Comparison of ENCODE assay signal across 27 cellular contexts in genomic region chr5:67104859-67105258, GRCh38.
"Had no signal": no experiment of that assay in that cellular context is flagged by ENCODE, and none has a peak within 500 bp of the region (broad histone marks: within the 10 kb centered on the region; RNA-seq: fewer than 3 reads in every experiment).

No MANE protein-coding gene starts in this region.

- H3K4me2 ChIP-seq: hepatocyte had no signal

- H3K36me3 ChIP-seq: ovary had no signal

- H2AFZ ChIP-seq: hepatocyte had no signal

- H3K27ac Mint-ChIP-seq: dendritic cell treated with granulocyte-macrophage colony-stimulating factor and Interleukin-4, amounts not matched to agents 40 ng/mL and 50 ng/mL, for 4 days; natural killer cell; stimulated activated memory B cell treated with anti-CD40 and anti-IgM and Interleukin-4, amounts not matched to agents 10 μg/mL and 1 μg/mL and 100 μg/mL, for 72 hours; type B pancreatic cell had no signal

- H3K9me3 Mint-ChIP-seq: dendritic cell treated with granulocyte-macrophage colony-stimulating factor and Interleukin-4, amounts not matched to agents 40 ng/mL and 50 ng/mL, for 4 days; natural killer cell; stimulated activated memory B cell treated with anti-CD40 and anti-IgM and Interleukin-4, amounts not matched to agents 10 μg/mL and 1 μg/mL and 100 μg/mL, for 72 hours; type B pancreatic cell had no signal

- H3K4me3 ChIP-seq: esophagus muscularis mucosa, gastroesophageal sphincter, heart left ventricle, hepatocyte, left ventricle myocardium inferior, lower lobe of right lung, ovary, psoas muscle, sigmoid colon, testis, tibial artery had no signal

- ATAC-seq: foreskin keratinocyte; gastroesophageal sphincter; left colon; lower lobe of right lung; natural killer cell; psoas muscle; right cardiac atrium; stimulated activated memory B cell treated with anti-CD40 and anti-IgM and Interleukin-4, amounts not matched to agents 10 μg/mL and 1 μg/mL and 100 μg/mL, for 72 hours; stimulated activated naive CD8-positive, alpha-beta T cell treated with anti-CD3 and anti-CD28 coated beads, Interleukin-15, Interleukin-2, amounts not matched to agents 100 U/mL and 50 U/mL, for 24 hours had no signal

- H3K9me3 ChIP-seq: esophagus muscularis mucosa, gastroesophageal sphincter, heart left ventricle, left ventricle myocardium inferior, lower lobe of right lung, ovary, psoas muscle, sigmoid colon, testis, tibial artery had no signal

- H3K27me3 ChIP-seq: esophagus muscularis mucosa, foreskin keratinocyte, gastroesophageal sphincter, heart left ventricle, hepatocyte, ovary, sigmoid colon, testis, tibial artery had no signal

- H3K79me2 ChIP-seq: hepatocyte had no signal

- H3K36me3 Mint-ChIP-seq: natural killer cell had no signal

- H3K4me3 Mint-ChIP-seq: dendritic cell treated with granulocyte-macrophage colony-stimulating factor and Interleukin-4, amounts not matched to agents 40 ng/mL and 50 ng/mL, for 4 days; natural killer cell; stimulated activated memory B cell treated with anti-CD40 and anti-IgM and Interleukin-4, amounts not matched to agents 10 μg/mL and 1 μg/mL and 100 μg/mL, for 72 hours; type B pancreatic cell had no signal

- H3K4me1 Mint-ChIP-seq: natural killer cell; stimulated activated memory B cell treated with anti-CD40 and anti-IgM and Interleukin-4, amounts not matched to agents 10 μg/mL and 1 μg/mL and 100 μg/mL, for 72 hours had no signal

- H3K4me1 ChIP-seq: lower lobe of right lung, psoas muscle, sigmoid colon, testis had no signal

- H3K27me3 Mint-ChIP-seq: dendritic cell treated with granulocyte-macrophage colony-stimulating factor and Interleukin-4, amounts not matched to agents 40 ng/mL and 50 ng/mL, for 4 days; stimulated activated memory B cell treated with anti-CD40 and anti-IgM and Interleukin-4, amounts not matched to agents 10 μg/mL and 1 μg/mL and 100 μg/mL, for 72 hours; type B pancreatic cell had no signal

- DNase-seq: effector memory CD4-positive, alpha-beta T cell; heart left ventricle; islet precursor cell; kidney glomerular epithelial cell; left colon; left ventricle myocardium inferior; lower lobe of right lung; natural killer cell; occipital lobe; ovary; posterior cingulate gyrus; psoas muscle; right cardiac atrium; sigmoid colon; stimulated activated CD4-positive, alpha-beta T cell treated with anti-CD3 and anti-CD28 coated beads, Interleukin-4, amount 100 ng/mL, for 4 hours; stimulated activated naive CD8-positive, alpha-beta T cell treated with anti-CD3 and anti-CD28 coated beads, Interleukin-15, Interleukin-2, amounts not matched to agents 100 U/mL and 50 U/mL, for 24 hours; substantia nigra; testis; tibial artery had no signal

- FAIRE-seq: endothelial cell of umbilical vein had no signal

- H3K27ac ChIP-seq: esophagus muscularis mucosa, foreskin keratinocyte, gastroesophageal sphincter, heart left ventricle, hepatocyte, left ventricle myocardium inferior, lower lobe of right lung, ovary, psoas muscle, sigmoid colon, testis, tibial artery had no signal
